10 cellular contexts compared by ENCODE assay signal in the genomic region with DNA sequence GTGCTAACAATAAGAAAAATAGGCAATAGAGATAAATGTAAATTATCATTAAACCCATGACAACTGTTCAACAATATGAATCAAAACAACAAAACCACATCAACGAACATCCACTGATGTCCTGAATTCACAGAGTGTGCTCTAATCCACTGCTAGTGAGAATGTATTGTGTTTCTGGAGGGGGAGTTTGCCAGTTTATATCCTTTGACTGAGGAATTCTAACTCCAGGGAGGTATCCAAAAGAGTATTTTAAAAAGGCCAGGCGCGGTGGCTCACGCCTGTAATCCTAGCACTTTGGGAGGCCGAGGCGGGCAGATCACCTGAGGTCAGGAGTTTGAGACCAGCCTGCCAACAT. TPM values are rescaled to one million over a fixed set of nuclear protein-coding genes. Genes with fewer than 3 reads are reported as not detected.
DNase-seq lines count a peak whose midpoint lies in the region; ATAC-seq and TF ChIP-seq lines count a peak whose summit lies in the region.
"Had no signal": no experiment of that assay in that cellular context is flagged by ENCODE, and none has a peak within 500 bp of the region (broad histone marks: within the 10 kb centered on the region; RNA-seq: fewer than 3 reads in every experiment).

No MANE protein-coding gene starts in this region.

- peak overlapping the region; percentile 90 for H3K4me3 Mint-ChIP-seq in CD4-positive, alpha-beta T cell
- peak overlapping the region; percentile 75 for H3K4me3 Mint-ChIP-seq in central memory CD8-positive, alpha-beta T cell
- H3K4me3 Mint-ChIP-seq in neural progenitor cell, result peak overlapping the region; percentile 86

- ATAC-seq in CD4-positive, alpha-beta T cell (ENCODE audit: poor library complexity), result no peak
- ATAC-seq in central memory CD8-positive, alpha-beta T cell (replicated peaks; ENCODE audit: extremely low read depth, poor library complexity, severe bottlenecking), result no peak
- no peak for ATAC-seq in GM18858 (IDR thresholded peaks at IDR 0.05; ENCODE audit: unreplicated experiment)
- ATAC-seq: activated naive CD4-positive, alpha-beta T cell treated with anti-CD3 and anti-CD28 coated beads, Interleukin-2, amount 50 U/mL, for 72 hours had no signal

- H3K4me1 Mint-ChIP-seq in CD4-positive, alpha-beta T cell (ENCODE audit: low read depth), result peaks cover 35% of the 10 kb centered on the region
- H3K4me1 Mint-ChIP-seq in central memory CD8-positive, alpha-beta T cell, result peaks cover 27% of the 10 kb centered on the region
- H3K4me1 Mint-ChIP-seq in neural progenitor cell, result peaks cover 49% of the 10 kb centered on the region

- H3K27me3 Mint-ChIP-seq in CD4-positive, alpha-beta T cell, result peaks cover 15% of the 10 kb centered on the region
- no peaks in the 10 kb centered on the region for H3K27me3 Mint-ChIP-seq in central memory CD8-positive, alpha-beta T cell
- H3K27me3 Mint-ChIP-seq in neural progenitor cell (ENCODE audit: insufficient read depth, low read depth), result peaks cover 6% of the 10 kb centered on the region

- peak overlapping the region; percentile 77 for H3K4me2 ChIP-seq in neural progenitor cell

- no peak for TF ChIP-seq CTCF in CD4-positive, alpha-beta T cell (IDR thresholded peaks at IDR 0.05)
- no peak for TF ChIP-seq CTCF in neural progenitor cell (IDR thresholded peaks at IDR 0.05)

- no peaks in the 10 kb centered on the region for H3K9me3 Mint-ChIP-seq in CD4-positive, alpha-beta T cell
- no peaks in the 10 kb centered on the region for H3K9me3 Mint-ChIP-seq in central memory CD8-positive, alpha-beta T cell
- H3K9me3 Mint-ChIP-seq in neural progenitor cell, result no peaks in the 10 kb centered on the region
- H3K9me3 Mint-ChIP-seq: activated naive CD4-positive, alpha-beta T cell treated with anti-CD3 and anti-CD28 coated beads, Interleukin-2, amount 50 U/mL, for 72 hours had no signal

- no peaks in the 10 kb centered on the region for H3K27me3 ChIP-seq in CD4-positive, alpha-beta T cell (ENCODE audit: control insufficient read depth, insufficient read depth, low read length)
- H3K27me3 ChIP-seq in MG63, result no peaks in the 10 kb centered on the region
- H3K27me3 ChIP-seq in neural progenitor cell, result peaks cover 13% of the 10 kb centered on the region

- no peaks in the 10 kb centered on the region for H3K36me3 Mint-ChIP-seq in CD4-positive, alpha-beta T cell (ENCODE audit: low read depth)
- peaks cover 11% of the 10 kb centered on the region for H3K36me3 Mint-ChIP-seq in central memory CD8-positive, alpha-beta T cell (ENCODE audit: insufficient read depth)
- peaks cover 14% of the 10 kb centered on the region for H3K36me3 Mint-ChIP-seq in neural progenitor cell

- no peak overlapping the region for H3K9ac ChIP-seq in neural progenitor cell

- H3K79me2 ChIP-seq in neural progenitor cell (ENCODE audit: low read depth), result peaks cover 31% of the 10 kb centered on the region

- H4K20me1 ChIP-seq in neural progenitor cell (ENCODE audit: low read depth), result peaks cover 22% of the 10 kb centered on the region

- CTCF ChIA-PET in CD4-positive, alpha-beta T cell (lab: Charles Lee), result interaction anchor here (4.2 kb wide), 1 partner anchor 42 kb away, joined by 31 read pairs; no protein-coding TSS in a partner anchor

- H3K4me3 ChIP-seq in MG63 (peak overlapping the region; percentile 82), neural progenitor cell (no peak overlapping the region)

- POLR2A ChIA-PET in CD4-positive, alpha-beta T cell (lab: Charles Lee), result interaction anchor here (2.7 kb wide), 1 partner anchor 37 kb away, joined by 7 read pairs; no protein-coding TSS in a partner anchor

- intact Hi-C loops in CD4-positive, alpha-beta T cell (cut with DNase I, micrococcal nuclease), result loop anchor here in 1 of 2 experiments (5.0 kb wide), 3 partner anchors 34 to 184 kb away; a partner anchor contains a TSS

- H3F3A ChIP-seq in neural progenitor cell (ENCODE audit: low read depth), result peaks cover 36% of the 10 kb centered on the region

- H3K4me1 ChIP-seq in neural progenitor cell, result peaks cover 25% of the 10 kb centered on the region

- no peaks in the 10 kb centered on the region for H3K9me3 ChIP-seq in CD4-positive, alpha-beta T cell (ENCODE audit: control insufficient read depth, low read length)
- H3K9me3 ChIP-seq in MG63 (no peaks in the 10 kb centered on the region), neural progenitor cell (ENCODE audit: low read depth) (no peaks in the 10 kb centered on the region)
- H3K9me3 ChIP-seq: left ventricle myocardium inferior had no signal

- H3K27ac Mint-ChIP-seq in CD4-positive, alpha-beta T cell, result no peak overlapping the region
- peak overlapping the region; percentile 46 for H3K27ac Mint-ChIP-seq in central memory CD8-positive, alpha-beta T cell (ENCODE audit: low read depth)
- peak overlapping the region; percentile 96 for H3K27ac Mint-ChIP-seq in neural progenitor cell

- DNase-seq in CD4-positive, alpha-beta T cell, result no peak
- no peak for DNase-seq in MG63
- no peak for DNase-seq in central memory CD8-positive, alpha-beta T cell (ENCODE audit: low spot score in 2 of 2)
- DNase-seq in neural progenitor cell (ENCODE audit: low spot score), result no peak
- no peak for DNase-seq in DMS153 treated with DMSO at 0.1 percent for 48 hours (lab: John Stamatoyannopoulos, UW; ENCODE audit: unreplicated experiment)
- DNase-seq in NCI-H1694 treated with DMSO at 0.1 percent for 48 hours (lab: John Stamatoyannopoulos, UW), result no peak
- DNase-seq in NCI-H187 (lab: John Stamatoyannopoulos, UW), result no peak
- DNase-seq: left ventricle myocardium inferior had no signal

- no peak overlapping the region for H2AFZ ChIP-seq in neural progenitor cell (replicated peaks)

- peaks cover 23% of the 10 kb centered on the region for H3K36me3 ChIP-seq in MG63
- no peaks in the 10 kb centered on the region for H3K36me3 ChIP-seq in neural progenitor cell
- H3K36me3 ChIP-seq: left ventricle myocardium inferior had no signal

- H3K27ac ChIP-seq in CD4-positive, alpha-beta T cell (ENCODE audit: low read depth, low read length), result no peak overlapping the region
- no peak overlapping the region for H3K27ac ChIP-seq in neural progenitor cell

RNA-seq across cellular contexts. Expression of a gene that starts 1.7 kb away (rescaled TPM):
- 10 to 100 TPM in 1 of 2 experiments, 1 to 10 TPM in 1; 9.3 to 10.7 TPM for total RNA-seq in CD4-positive, alpha-beta T cell
- total RNA-seq in MG63 (2014; rRNA removed; shearing (Covaris generic); ENCODE audit: low replicate concordance), result 34.8 and 35.6 TPM in 2 replicates
- total RNA-seq in neural progenitor cell (ENCODE audit: low replicate concordance), result 123 and 156 TPM in 2 replicates
